39 cellular contexts compared by ENCODE assay signal in genomic region chr9:110321055-110321454, GRCh38. TPM values are rescaled to one million over a fixed set of nuclear protein-coding genes. Genes with fewer than 3 reads are reported as not detected.
A peak's percentile ranks its signal among the peaks of the same experiment; 100 is the strongest.
DNase-seq lines count a peak whose midpoint lies in the region; ATAC-seq and TF ChIP-seq lines count a peak whose summit lies in the region.
"Had no signal": no experiment of that assay in that cellular context is flagged by ENCODE, and none has a peak within 500 bp of the region (broad histone marks: within the 10 kb centered on the region; RNA-seq: fewer than 3 reads in every experiment).

No MANE protein-coding gene starts in this region.

- TF ChIP-seq CTCF in fibroblast of the aortic adventitia (IDR thresholded peaks at IDR 0.05; ENCODE audit: insufficient read depth, low read length) = no peak
- no peak for TF ChIP-seq CTCF in testis (IDR thresholded peaks at IDR 0.05)
- no peak for TF ChIP-seq CTCF in tibial artery (IDR thresholded peaks at IDR 0.05)

- intact Hi-C loops in left ventricle myocardium superior (cut with micrococcal nuclease) = no loop called here
- intact Hi-C loops in Right ventricle myocardium superior (cut with DNase I) = no loop called here
- intact Hi-C loops in testis (cut with DNase I; ENCODE audit: low total_unique reads) = no loop called here
- intact Hi-C loops in tibial artery (cut with DNase I; ENCODE audit: low total_unique reads) = no loop called here

- ATAC-seq in left ventricle myocardium superior (peak; percentile 26), Right ventricle myocardium superior (ENCODE audit: poor library complexity) (no peak)
- ATAC-seq: foreskin keratinocyte, HCT116, Panc1 had no signal

- no peaks in the 10 kb centered on the region for H3K9me3 ChIP-seq in testis
- no peaks in the 10 kb centered on the region for H3K9me3 ChIP-seq in tibial artery
- H3K9me3 ChIP-seq: ovary, thoracic aorta had no signal

- H3K4me1 ChIP-seq in testis = peaks cover 5% of the 10 kb centered on the region
- no peaks in the 10 kb centered on the region for H3K4me1 ChIP-seq in tibial artery

- H3K4me3 ChIP-seq in fibroblast of the aortic adventitia (ENCODE audit: low read depth, low read length) (no peak overlapping the region), testis (no peak overlapping the region), tibial artery (no peak overlapping the region)
- H3K4me3 ChIP-seq: ovary, smooth muscle cell, thoracic aorta had no signal

- H3K27me3 ChIP-seq in testis = no peaks in the 10 kb centered on the region
- H3K27me3 ChIP-seq in tibial artery = no peaks in the 10 kb centered on the region
- H3K27me3 ChIP-seq: foreskin keratinocyte, ovary had no signal

- 16 to 48% methylated on average over 1 of the region's 1 CpG for WGBS in testis, 2 donors

- H3K36me3 ChIP-seq in testis (ENCODE audit: low read depth, missing control alignments) (no peaks in the 10 kb centered on the region), tibial artery (no peaks in the 10 kb centered on the region)
- H3K36me3 ChIP-seq: ovary, thoracic aorta, WERI-Rb-1 had no signal

- no peak for TF ChIP-seq POLR2A in testis (IDR thresholded peaks at IDR 0.05)

- H3K27ac ChIP-seq in testis (peak overlapping the region in 1 of 2 donors; percentile 9), tibial artery (no peak overlapping the region)
- H3K27ac ChIP-seq: epithelial cell of prostate, foreskin keratinocyte, ovary, thoracic aorta, WERI-Rb-1 had no signal

- DNase-seq in left ventricle myocardium superior (no peak), Right ventricle myocardium superior (no peak), amniotic epithelial cell (ENCODE audit: low read depth) (peak; percentile 50), fibroblast of the aortic adventitia (ENCODE audit: low read depth) (peak; percentile 64), testis (peak; percentile 63), CD1c-positive myeloid dendritic cell (ENCODE audit: extremely low spot score) (no peak), tibial artery (no peak), middle frontal gyrus (ENCODE audit: extremely low spot score, low spot score) (no peak)
- DNase-seq: activated CD4-positive, alpha-beta T cell treated with anti-CD3 and anti-CD28 coated beads for 4 hours; activated naive CD4-positive, alpha-beta T cell treated with anti-CD3 and anti-CD28 coated beads, Interleukin-2, amount 50 U/mL, for 16 hours; AML-193; amygdala; CD4-positive, alpha-beta memory T cell; effector CD8-positive, alpha-beta T cell; foreskin keratinocyte; head of caudate nucleus; NCI-H1048; NCI-H2107; NCI-H748 treated with DMSO at 0.1 percent for 48 hours; ovary; SHP77 treated with DMSO at 0.1 percent for 48 hours; stimulated activated naive CD4-positive, alpha-beta T cell treated with Interleukin-2 at 50 U/mL for 16 hours; WERI-Rb-1 had no signal

RNA-seq across cellular contexts. Expression of gene TXNDC8, which starts 16.6 kb away (rescaled TPM):
- total RNA-seq in left ventricle myocardium superior = not detected
- total RNA-seq in Right ventricle myocardium superior = not detected
- not detected in 2 replicates for total RNA-seq in fibroblast of the aortic adventitia (ENCODE audit: low replicate concordance)
- total RNA-seq in testis = 10 to 100 TPM in 1 of 2 donors, 1 to 10 TPM in 1; 3.5 to 17.9 TPM
- 16.7 TPM for polyA plus RNA-seq in testis (ENCODE audit: insufficient read depth, low read depth, low replicate concordance)
- total RNA-seq: A172; activated T-helper 2 cell treated with anti-CD3 and anti-CD28 coated beads, Interferon-gamma antibody, Interleukin-2, Interleukin-4, amounts not matched to agents 10 μg/mL and 5 μg/mL and 100 μg/mL, durations not matched to agents 14 hours and 24 hours and 36 hours; bronchial epithelial cell; CD4-positive, alpha-beta memory T cell; Daoy; foreskin keratinocyte; kidney epithelial cell; lung microvascular endothelial cell; mucosa of gallbladder; ovary; renal cortical epithelial cell; smooth muscle cell; T-helper 2 cell treated with Interferon-gamma antibody and Interleukin-4, amounts not matched to agents 100 ng/mL and 5 ng/mL, for 36 hours; thoracic aorta had no signal
- polyA plus RNA-seq: CD4-positive, alpha-beta memory T cell; foreskin keratinocyte; IgD-negative memory B cell; neural cell; ovary; smooth muscle cell had no signal

Comparison
In these comparisons a context has a peak if more than half of its experiments do, and no peak if none do; other contexts are left out.
1. DNase-seq: peak in amniotic epithelial cell (single experiment), fibroblast of the aortic adventitia (single experiment) and testis (single experiment); none in left ventricle myocardium superior (single experiment), Right ventricle myocardium superior (single experiment), CD1c-positive myeloid dendritic cell (single experiment), tibial artery (0 of 2) and middle frontal gyrus (single experiment).